In genomic region chr2:70302195-70302546, GRCh38 we compare ENCODE assay signal across 8 cellular contexts. TPM values are rescaled to one million over a fixed set of nuclear protein-coding genes. Genes with fewer than 3 reads are reported as not detected.
A peak's percentile ranks its signal among the peaks of the same experiment; 100 is the strongest.
DNase-seq lines count a peak whose midpoint lies in the region; ATAC-seq, FAIRE-seq and TF ChIP-seq lines count a peak whose summit lies in the region.
"Not testable (repeated sequence)": the region's sequence is repeated elsewhere in the genome, so short reads cannot be mapped to it uniquely, and the experiment has no call there.

No MANE protein-coding gene starts in this region.

- not testable (repeated sequence) for H2AK5ac ChIP-seq in neuronal stem cell (ENCODE audit: low read depth, low read length)

- not testable (repeated sequence) for H2BK120ac ChIP-seq in neuronal stem cell (ENCODE audit: low read depth, low read length)

- H3K4me1 ChIP-seq in ectodermal cell (ENCODE audit: control insufficient read depth, insufficient read depth, low read length); neuronal stem cell (ENCODE audit: control insufficient read depth in 2 of 2, insufficient read depth in 1 of 2, low read depth in 1 of 2, low read length in 2 of 2): not testable (repeated sequence)
- H3K4me1 ChIP-seq in keratinocyte (ENCODE audit: control insufficient read depth, extremely low read depth, insufficient read depth, low read length): peaks cover 29% of the 10 kb centered on the region

- H3K4me1 Mint-ChIP-seq in activated naive CD4-positive, alpha-beta T cell treated with anti-CD3 and anti-CD28 coated beads, Interleukin-2, amount 10 ng/mL, durations not matched to agents 7 days and 5 days: peaks cover 39% of the 10 kb centered on the region
- H3K4me1 Mint-ChIP-seq in stimulated activated naive CD8-positive, alpha-beta T cell treated with anti-CD3 and anti-CD28 coated beads, Interleukin-15, amount 100 ng/mL, for 72 hours: peaks cover 42% of the 10 kb centered on the region

- not testable (repeated sequence) for H3K9me1 ChIP-seq in keratinocyte (ENCODE audit: control insufficient read depth, extremely low read depth, insufficient read depth, low read length)

- not testable (repeated sequence) for TF ChIP-seq CTCF in AG04450 (IDR thresholded peaks at IDR 0.05; ENCODE audit: low read depth, low read length); HFF-Myc (IDR thresholded peaks at IDR 0.05; ENCODE audit: low read depth, low read length, missing control alignments); keratinocyte (optimal IDR thresholded peaks at IDR 0.05 in 1 of 3, IDR thresholded peaks at IDR 0.05 in 1 of 3, conservative IDR thresholded peaks at IDR 0.05 in 1 of 3; ENCODE audit: extremely low read depth in 1 of 3, insufficient read depth in 2 of 3, low read length in 3 of 3)

- H3K4me3 ChIP-seq in AG04450 (ENCODE audit: low read depth, low read length) (peak overlapping the region; percentile 25; the same call in 1 of the 2 replicates), HFF-Myc (replicated peaks; ENCODE audit: low read depth, low read length) (peak overlapping the region; percentile 96), SK-N-MC (peak overlapping the region; percentile 92), ectodermal cell (ENCODE audit: insufficient read depth, low read depth, low read length) (peak overlapping the region; percentile 80), keratinocyte (ENCODE audit: control insufficient read depth in 2 of 3, extremely low read depth in 1 of 3, insufficient read depth in 2 of 3, low read depth in 1 of 3, low read length in 3 of 3) (peak overlapping the region in 2 of 3 experiments; percentile 82 to 91), neuronal stem cell (ENCODE audit: low read length in 2 of 2) (peak overlapping the region in 1 of 2 donors; percentile 91)

- H4K20me1 ChIP-seq in keratinocyte (ENCODE audit: control insufficient read depth, extremely low read depth, insufficient read depth, low read length): not testable (repeated sequence)

- not testable (repeated sequence) for H2BK12ac ChIP-seq in neuronal stem cell (ENCODE audit: low read length)

- not testable (repeated sequence) for ATAC-seq in stimulated activated naive CD8-positive, alpha-beta T cell treated with anti-CD3 and anti-CD28 coated beads, Interleukin-15, amount 100 ng/mL, for 72 hours

- FAIRE-seq in keratinocyte (lab: Jason Lieb, UNC): not testable (repeated sequence)

- not testable (repeated sequence) for H2BK5ac ChIP-seq in neuronal stem cell (ENCODE audit: low read length)

- not testable (repeated sequence) for H3K9me3 Mint-ChIP-seq in activated naive CD4-positive, alpha-beta T cell treated with anti-CD3 and anti-CD28 coated beads, Interleukin-2, amount 10 ng/mL, durations not matched to agents 7 days and 5 days; stimulated activated naive CD8-positive, alpha-beta T cell treated with anti-CD3 and anti-CD28 coated beads, Interleukin-15, amount 100 ng/mL, for 72 hours

- H3K4ac ChIP-seq in neuronal stem cell (ENCODE audit: low read length): not testable (repeated sequence)

- not testable (repeated sequence) for H3K9me3 ChIP-seq in AG04450 (ENCODE audit: control insufficient read depth, insufficient read depth, low read length); SK-N-MC (ENCODE audit: low read depth, low read length); ectodermal cell (ENCODE audit: control insufficient read depth, low read length); keratinocyte (ENCODE audit: control insufficient read depth, low read depth, low read length); neuronal stem cell (replicated peaks in 1 of 2; ENCODE audit: control insufficient read depth in 2 of 2, insufficient read depth in 1 of 2, low read depth in 1 of 2, low read length in 2 of 2)

- not testable (repeated sequence) for H3K27me3 ChIP-seq in AG04450 (ENCODE audit: control insufficient read depth, insufficient read depth, low read length); ectodermal cell (ENCODE audit: control insufficient read depth, insufficient read depth, low read length, poor library complexity, severe bottlenecking); keratinocyte (ENCODE audit: control insufficient read depth, extremely low read depth, insufficient read depth, low read length); neuronal stem cell (ENCODE audit: control insufficient read depth in 3 of 3, insufficient read depth in 3 of 3, low read depth in 1 of 3, low read length in 3 of 3)

- H3K79me2 ChIP-seq in keratinocyte (ENCODE audit: control insufficient read depth, insufficient read depth, low read length): peaks cover 12% of the 10 kb centered on the region

- not testable (repeated sequence) for H2AFZ ChIP-seq in keratinocyte (ENCODE audit: control insufficient read depth, low read length); neuronal stem cell (ENCODE audit: low read length)

- H4K91ac ChIP-seq in neuronal stem cell (ENCODE audit: low read depth, low read length, poor library complexity): not testable (repeated sequence)

- H3K27me3 Mint-ChIP-seq in activated naive CD4-positive, alpha-beta T cell treated with anti-CD3 and anti-CD28 coated beads, Interleukin-2, amount 10 ng/mL, durations not matched to agents 7 days and 5 days; stimulated activated naive CD8-positive, alpha-beta T cell treated with anti-CD3 and anti-CD28 coated beads, Interleukin-15, amount 100 ng/mL, for 72 hours: not testable (repeated sequence)

- H3K36me3 ChIP-seq in SK-N-MC (ENCODE audit: insufficient read depth, low read length): peaks cover 20% of the 10 kb centered on the region
- peaks cover 18% of the 10 kb centered on the region for H3K36me3 ChIP-seq in ectodermal cell (ENCODE audit: control insufficient read depth, insufficient read depth, low read length)
- not testable (repeated sequence) for H3K36me3 ChIP-seq in keratinocyte (ENCODE audit: control insufficient read depth in 2 of 2, extremely low read depth in 1 of 2, insufficient read depth in 2 of 2, low read length in 2 of 2)
- peaks cover 12 to 35% of the 10 kb centered on the region in 2 donors for H3K36me3 ChIP-seq in neuronal stem cell (replicated peaks in 1 of 2; ENCODE audit: control insufficient read depth in 2 of 2, insufficient read depth in 2 of 2, low read length in 2 of 2)

- not testable (repeated sequence) for H3K27ac ChIP-seq in AG04450 (ENCODE audit: low read depth, low read length); SK-N-MC; ectodermal cell (ENCODE audit: insufficient read depth, low read depth, low read length, poor library complexity, severe bottlenecking); keratinocyte (ENCODE audit: control insufficient read depth, insufficient read depth, low read length); neuronal stem cell (replicated peaks; ENCODE audit: low read length)

- peak overlapping the region; percentile 85 for H3K4me3 Mint-ChIP-seq in activated naive CD4-positive, alpha-beta T cell treated with anti-CD3 and anti-CD28 coated beads, Interleukin-2, amount 10 ng/mL, durations not matched to agents 7 days and 5 days
- peak overlapping the region; percentile 85 to 94 for H3K4me3 Mint-ChIP-seq in stimulated activated naive CD8-positive, alpha-beta T cell treated with anti-CD3 and anti-CD28 coated beads, Interleukin-15, amount 100 ng/mL, for 72 hours

- H3K18ac ChIP-seq in neuronal stem cell (ENCODE audit: low read length): not testable (repeated sequence)

- CTCF ChIA-PET in AG04450 (lab: Charles Lee): interaction anchor here (0.6 to 7.4 kb wide), 19 partner anchors 8 to 1839 kb away, joined by 3 to 274 read pairs (median 5); partner anchors contain the start of gene SNRPG
- CTCF ChIA-PET in activated naive CD4-positive, alpha-beta T cell treated with anti-CD3 and anti-CD28 coated beads, Interleukin-2, amount 10 ng/mL, durations not matched to agents 7 days and 5 days (lab: Charles Lee): interaction anchor here (0.8 to 8.0 kb wide), 13 partner anchors 9 to 620 kb away, joined by 3 to 123 read pairs (median 5); partner anchors contain the start of genes MXD1 and SNRPG

- not testable (repeated sequence) for H3K14ac ChIP-seq in neuronal stem cell (ENCODE audit: low read length)

- not testable (repeated sequence) for H2BK15ac ChIP-seq in neuronal stem cell (ENCODE audit: low read length)

- peak overlapping the region; percentile 93 for H3K23ac ChIP-seq in neuronal stem cell (ENCODE audit: low read depth, low read length, poor library complexity)

- H3K4me2 ChIP-seq in keratinocyte (ENCODE audit: control insufficient read depth, extremely low read depth, insufficient read depth, low read depth, low read length): peak overlapping the region; percentile 67
- not testable (repeated sequence) for H3K4me2 ChIP-seq in neuronal stem cell (ENCODE audit: insufficient read depth, low read length, poor library complexity, severe bottlenecking)

- not testable (repeated sequence) for H4K8ac ChIP-seq in neuronal stem cell (ENCODE audit: low read depth, low read length)

- dilution Hi-C loops in keratinocyte (cut with MboI; ENCODE audit: extremely low pct_ligation_motif_present, low sequenced_read_pairs): loop anchor here (25.0 kb wide), 2 partner anchors 335 to 485 kb away; partner anchors contain the start of gene FIGLA

- not testable (repeated sequence) for H3K9ac ChIP-seq in SK-N-MC (ENCODE audit: insufficient read length); keratinocyte (ENCODE audit: control insufficient read depth, extremely low read depth, insufficient read depth, low read length); neuronal stem cell (ENCODE audit: low read depth, low read length, poor library complexity)

- H3K36me3 Mint-ChIP-seq in activated naive CD4-positive, alpha-beta T cell treated with anti-CD3 and anti-CD28 coated beads, Interleukin-2, amount 10 ng/mL, durations not matched to agents 7 days and 5 days: peaks cover 30% of the 10 kb centered on the region

- POLR2A ChIA-PET in AG04450 (lab: Yijun Ruan, JAX): interaction anchor here (0.5 to 2.1 kb wide), 3 partner anchors 9 to 232 kb away, joined by 3 to 9 read pairs (median 4); partner anchors contain the start of gene SNRPG

- not testable (repeated sequence) for H3K79me1 ChIP-seq in neuronal stem cell (ENCODE audit: low read depth, low read length)

- 64 to 65% methylated on average over 11 of the region's 11 CpGs for WGBS in ectodermal cell, 2 experiments
- no CpG with 5 or more reads among the region's 11 CpGs for WGBS in neuronal stem cell (ENCODE audit: extremely low coverage in 2 of 2, insufficient read length in 2 of 2, insufficient replicate concordance in 1 of 2), 2 donors

- not testable (repeated sequence) for DNase-seq in AG04450 (ENCODE audit: low read depth, low spot score); HFF-Myc (ENCODE audit: extremely low read depth, low read depth); SK-N-MC (ENCODE audit: low read depth, low spot score); activated naive CD4-positive, alpha-beta T cell treated with anti-CD3 and anti-CD28 coated beads, Interleukin-2, amount 10 ng/mL, durations not matched to agents 7 days and 5 days; keratinocyte (ENCODE audit: low read depth, low spot score); neuronal stem cell (ENCODE audit: low spot score); stimulated activated naive CD8-positive, alpha-beta T cell treated with anti-CD3 and anti-CD28 coated beads, Interleukin-15, amount 100 ng/mL, for 72 hours

- peak overlapping the region; percentile 92 for H3K27ac Mint-ChIP-seq in activated naive CD4-positive, alpha-beta T cell treated with anti-CD3 and anti-CD28 coated beads, Interleukin-2, amount 10 ng/mL, durations not matched to agents 7 days and 5 days
- H3K27ac Mint-ChIP-seq in stimulated activated naive CD8-positive, alpha-beta T cell treated with anti-CD3 and anti-CD28 coated beads, Interleukin-15, amount 100 ng/mL, for 72 hours: peak overlapping the region; percentile 89 to 98

RNA-seq across cellular contexts. Expression of gene FAM136A, which starts 0.3 kb away (rescaled TPM):
- polyA plus RNA-seq in AG04450 (2011; rRNA removed): 25.8 and 34.1 TPM in 2 replicates
- polyA minus RNA-seq in AG04450 (2011; rRNA and poly(A)+ RNA removed): 8.0 and 8.8 TPM in 2 replicates
- 98.4 TPM for polyA plus RNA-seq in ectodermal cell (2013, experiment 1 of 4)
- 104 TPM for polyA plus RNA-seq in ectodermal cell (2013, experiment 2 of 4)
- polyA plus RNA-seq in ectodermal cell (2013, experiment 3 of 4): 64.5 TPM
- 70.1 TPM for polyA plus RNA-seq in ectodermal cell (2013, experiment 4 of 4)
- 21.3 to 35.8 TPM (median 32.9 TPM) in 3 replicates for polyA plus RNA-seq in keratinocyte
- 18.9 TPM for polyA plus RNA-seq in keratinocyte (2011; ENCODE audit: low read depth)
- 21.1 and 28.1 TPM in 2 replicates for polyA plus RNA-seq in keratinocyte (2011; cell fraction: cytosol; rRNA removed)
- 39.9 and 53.6 TPM in 2 replicates for polyA plus RNA-seq in keratinocyte (2011; cell fraction: nucleus; rRNA removed)
- 22.4 and 34.3 TPM in 2 replicates for polyA plus RNA-seq in keratinocyte (2012; ENCODE audit: low replicate concordance)
- polyA minus RNA-seq in keratinocyte: 7.6 to 13.0 TPM (median 11.1 TPM) in 3 replicates
- polyA minus RNA-seq in keratinocyte (2011; cell fraction: cytosol; rRNA and poly(A)+ RNA removed): 9.6 TPM
- polyA minus RNA-seq in keratinocyte (2011; cell fraction: nucleus; rRNA and poly(A)+ RNA removed): 5.4 and 5.7 TPM in 2 replicates
- polyA plus RNA-seq in neuronal stem cell (2013, experiment 1 of 2): 52.0 TPM
- polyA plus RNA-seq in neuronal stem cell (2013, experiment 2 of 2): 52.5 TPM

RNA-seq across cellular contexts. Expression of gene SNRPG, which starts 8.6 kb away (rescaled TPM):
- polyA plus RNA-seq in AG04450 (2011; rRNA removed) (145 and 190 TPM in 2 replicates), keratinocyte (117 to 263 TPM (median 260 TPM) in 3 replicates)
- polyA minus RNA-seq in AG04450 (2011; rRNA and poly(A)+ RNA removed): 12.2 and 30.7 TPM in 2 replicates
- polyA plus RNA-seq in ectodermal cell (2013, experiment 1 of 4): 188 TPM
- 195 TPM for polyA plus RNA-seq in ectodermal cell (2013, experiment 2 of 4)
- 144 TPM for polyA plus RNA-seq in ectodermal cell (2013, experiment 3 of 4)
- polyA plus RNA-seq in ectodermal cell (2013, experiment 4 of 4): 158 TPM
- polyA plus RNA-seq in keratinocyte (2011; ENCODE audit: low read depth): 380 TPM
- 236 and 337 TPM in 2 replicates for polyA plus RNA-seq in keratinocyte (2011; cell fraction: cytosol; rRNA removed)
- 52.3 and 102 TPM in 2 replicates for polyA plus RNA-seq in keratinocyte (2011; cell fraction: nucleus; rRNA removed)
- 185 and 276 TPM in 2 replicates for polyA plus RNA-seq in keratinocyte (2012; ENCODE audit: low replicate concordance)
- polyA minus RNA-seq in keratinocyte: 3.7 to 46.8 TPM (median 14.9 TPM) in 3 replicates
- polyA minus RNA-seq in keratinocyte (2011; cell fraction: cytosol; rRNA and poly(A)+ RNA removed): 24.4 TPM
- 2.4 and 6.2 TPM in 2 replicates for polyA minus RNA-seq in keratinocyte (2011; cell fraction: nucleus; rRNA and poly(A)+ RNA removed)
- polyA plus RNA-seq in neuronal stem cell (2013, experiment 1 of 2): 401 TPM
- 403 TPM for polyA plus RNA-seq in neuronal stem cell (2013, experiment 2 of 2)

RNA-seq across cellular contexts. Expression of gene PCYOX1, which starts 44.2 kb away (rescaled TPM):
- polyA plus RNA-seq in AG04450 (2011; rRNA removed) (101 and 129 TPM in 2 replicates), keratinocyte (40.4 to 53.4 TPM (median 46.6 TPM) in 3 replicates)
- polyA minus RNA-seq in AG04450 (2011; rRNA and poly(A)+ RNA removed): 32.2 and 47.6 TPM in 2 replicates
- polyA plus RNA-seq in ectodermal cell (2013, experiment 1 of 4): 47.6 TPM
- 59.8 TPM for polyA plus RNA-seq in ectodermal cell (2013, experiment 2 of 4)
- polyA plus RNA-seq in ectodermal cell (2013, experiment 3 of 4): 36.8 TPM
- 44.1 TPM for polyA plus RNA-seq in ectodermal cell (2013, experiment 4 of 4)
- polyA plus RNA-seq in keratinocyte (2011; ENCODE audit: low read depth): 20.7 TPM
- 11.1 and 20.9 TPM in 2 replicates for polyA plus RNA-seq in keratinocyte (2011; cell fraction: cytosol; rRNA removed)
- 59.7 and 72.7 TPM in 2 replicates for polyA plus RNA-seq in keratinocyte (2011; cell fraction: nucleus; rRNA removed)
- polyA plus RNA-seq in keratinocyte (2012; ENCODE audit: low replicate concordance): 20.9 and 36.1 TPM in 2 replicates
- polyA minus RNA-seq in keratinocyte: 18.8 to 58.8 TPM (median 33.5 TPM) in 3 replicates
- 18.8 TPM for polyA minus RNA-seq in keratinocyte (2011; cell fraction: cytosol; rRNA and poly(A)+ RNA removed)
- 41.6 and 76.9 TPM in 2 replicates for polyA minus RNA-seq in keratinocyte (2011; cell fraction: nucleus; rRNA and poly(A)+ RNA removed)
- 33.7 TPM for polyA plus RNA-seq in neuronal stem cell (2013, experiment 1 of 2)
- 33.8 TPM for polyA plus RNA-seq in neuronal stem cell (2013, experiment 2 of 2)

RNA-seq across cellular contexts. Expression of gene TIA1, which starts 53.7 kb away (rescaled TPM):
- polyA plus RNA-seq in AG04450 (2011; rRNA removed): 139 and 192 TPM in 2 replicates
- 173 and 180 TPM in 2 replicates for polyA minus RNA-seq in AG04450 (2011; rRNA and poly(A)+ RNA removed)
- 264 TPM for polyA plus RNA-seq in ectodermal cell (2013, experiment 1 of 4)
- 284 TPM for polyA plus RNA-seq in ectodermal cell (2013, experiment 2 of 4)
- 263 TPM for polyA plus RNA-seq in ectodermal cell (2013, experiment 3 of 4)
- 265 TPM for polyA plus RNA-seq in ectodermal cell (2013, experiment 4 of 4)
- polyA plus RNA-seq in keratinocyte: 30.0 to 79.3 TPM (median 76.3 TPM) in 3 replicates
- polyA plus RNA-seq in keratinocyte (2011; ENCODE audit: low read depth): 19.8 TPM
- polyA plus RNA-seq in keratinocyte (2011; cell fraction: cytosol; rRNA removed): 13.5 and 33.1 TPM in 2 replicates
- 127 and 154 TPM in 2 replicates for polyA plus RNA-seq in keratinocyte (2011; cell fraction: nucleus; rRNA removed)
- 26.3 and 29.9 TPM in 2 replicates for polyA plus RNA-seq in keratinocyte (2012; ENCODE audit: low replicate concordance)
- 68.5 to 100 TPM (median 68.8 TPM) in 3 replicates for polyA minus RNA-seq in keratinocyte
- polyA minus RNA-seq in keratinocyte (2011; cell fraction: cytosol; rRNA and poly(A)+ RNA removed): 33.8 TPM
- polyA minus RNA-seq in keratinocyte (2011; cell fraction: nucleus; rRNA and poly(A)+ RNA removed): 56.1 and 100 TPM in 2 replicates
- 134 TPM for polyA plus RNA-seq in neuronal stem cell (2013, experiment 1 of 2)
- polyA plus RNA-seq in neuronal stem cell (2013, experiment 2 of 2): 134 TPM
